Comparison of ENCODE assay signal across 25 cellular contexts in genomic region chr3:172388412-172389078, GRCh38. TPM values are rescaled to one million over a fixed set of nuclear protein-coding genes. Genes with fewer than 3 reads are reported as not detected.
A peak's percentile ranks its signal among the peaks of the same experiment; 100 is the strongest.
DNase-seq lines count a peak whose midpoint lies in the region; TF ChIP-seq lines count a peak whose summit lies in the region.
"Had no signal": no experiment of that assay in that cellular context is flagged by ENCODE, and none has a peak within 500 bp of the region (broad histone marks: within the 10 kb centered on the region; RNA-seq: fewer than 3 reads in every experiment).

No MANE protein-coding gene starts in this region.

- H3F3A ChIP-seq in smooth muscle cell (ENCODE audit: low read depth) = peaks cover 19% of the 10 kb centered on the region

- peaks cover 6% of the 10 kb centered on the region for H3K36me3 ChIP-seq in smooth muscle cell (ENCODE audit: low read depth)
- H3K36me3 ChIP-seq in left ventricle myocardium inferior = no peaks in the 10 kb centered on the region

- no peak overlapping the region for H2AFZ ChIP-seq in smooth muscle cell (ENCODE audit: low read depth)
- H2AFZ ChIP-seq: GM23248 had no signal

- intact Hi-C loops in head of caudate nucleus (cut with DNase I) = no loop called here
- intact Hi-C loops in left ventricle myocardium inferior (cut with micrococcal nuclease) = no loop called here

- H4K20me1 ChIP-seq in smooth muscle cell (ENCODE audit: low read depth) = peaks cover 96% of the 10 kb centered on the region

- TF ChIP-seq CTCF in smooth muscle cell (IDR thresholded peaks at IDR 0.05; ENCODE audit: borderline replicate concordance, insufficient read depth, poor library complexity, severe bottlenecking) (no peak), left ventricle myocardium inferior (IDR thresholded peaks at IDR 0.05; ENCODE audit: borderline replicate concordance) (no peak)

- 84% methylated on average over 10 of the region's 10 CpGs for WGBS in smooth muscle cell (ENCODE audit: low lambda C conversion rate)

- H3K27me3 ChIP-seq in smooth muscle cell (ENCODE audit: low read depth) = no peaks in the 10 kb centered on the region
- no peaks in the 10 kb centered on the region for H3K27me3 ChIP-seq in left ventricle myocardium inferior (ENCODE audit: low read depth)
- H3K27me3 ChIP-seq: MG63 had no signal

- H3K9me3 ChIP-seq in smooth muscle cell (replicated peaks; ENCODE audit: low read depth) (no peaks in the 10 kb centered on the region), left ventricle myocardium inferior (replicated peaks) (no peaks in the 10 kb centered on the region)
- H3K9me3 ChIP-seq: MG63 had no signal

- H3K27ac ChIP-seq in smooth muscle cell (ENCODE audit: low read depth) (peak overlapping the region; percentile 21), left ventricle myocardium inferior (replicated peaks) (no peak overlapping the region)
- H3K27ac ChIP-seq: 22Rv1, GM23248, RWPE1, SK-N-MC had no signal

- H3K4me1 ChIP-seq in smooth muscle cell (ENCODE audit: low read depth) (no peaks in the 10 kb centered on the region), left ventricle myocardium inferior (peaks cover 42% of the 10 kb centered on the region)

- no peak overlapping the region for H3K9ac ChIP-seq in smooth muscle cell (ENCODE audit: low read depth)
- H3K9ac ChIP-seq: GM23248 had no signal

- no peak overlapping the region for H3K4me2 ChIP-seq in smooth muscle cell

- DNase-seq in NCI-H82 (lab: John Stamatoyannopoulos, UW) (peak; percentile 64), NCI-H82 treated with DMSO at 0.1 percent for 48 hours (lab: John Stamatoyannopoulos, UW; ENCODE audit: unreplicated experiment) (no peak), head of caudate nucleus (peak in 27 of 42 donors; percentile 4 to 65 (median 27)), nucleus accumbens (lab: John Stamatoyannopoulos, UW) (peak in 29 of 56 donors; percentile 1 to 54 (median 8)), smooth muscle cell (lab: John Stamatoyannopoulos, UW; ENCODE audit: unreplicated experiment) (no peak), NOMO-1 treated with DMSO at 0.1 percent for 48 hours (lab: John Stamatoyannopoulos, UW; ENCODE audit: unreplicated experiment) (no peak), left ventricle myocardium inferior (no peak), DMS53 (lab: John Stamatoyannopoulos, UW) (no peak)
- DNase-seq: DMS153, GM23248, H7, IMR-90, KG1, MG63, NCI-H1105 treated with DMSO at 0.1 percent for 48 hours, NCI-H146, NCI-H2029 treated with DMSO at 0.1 percent for 48 hours, NCI-H446 treated with DMSO at 0.1 percent for 48 hours, NCI-H526, SHP77 treated with DMSO at 0.1 percent for 48 hours had no signal

- H3K79me2 ChIP-seq in smooth muscle cell (ENCODE audit: low read depth) = peaks cover 48% of the 10 kb centered on the region

- H3K4me3 ChIP-seq in smooth muscle cell = no peak overlapping the region
- H3K4me3 ChIP-seq in left ventricle myocardium inferior = no peak overlapping the region
- H3K4me3 ChIP-seq: GM23248, MG63, SK-N-MC had no signal

RNA-seq across cellular contexts. Expression of gene GHSR, which starts 59.7 kb away (rescaled TPM):
- not detected in 2 replicates for total RNA-seq in smooth muscle cell
- not detected in 2 replicates for polyA plus RNA-seq in smooth muscle cell
- not detected for total RNA-seq in left ventricle myocardium inferior
- total RNA-seq: GM23248, H7, IMR-90, OCI-LY7 had no signal
- polyA plus RNA-seq: BJ, GM23248, IMR-90 had no signal

Comparison
In these comparisons a context has a peak if more than half of its experiments do, and no peak if none do; other contexts are left out.
1. DNase-seq: peak in NCI-H82 (single experiment), head of caudate nucleus (27 of 42) and nucleus accumbens (29 of 56); none in NCI-H82 treated with DMSO at 0.1 percent for 48 hours (single experiment), smooth muscle cell (single experiment), NOMO-1 treated with DMSO at 0.1 percent for 48 hours (single experiment), left ventricle myocardium inferior (single experiment) and DMS53 (single experiment).